ENCODE assay signal across 8 cellular contexts in genomic region chrX:54358424-54359211, GRCh38. TPM values are rescaled to one million over a fixed set of nuclear protein-coding genes. Genes with fewer than 3 reads are reported as not detected.
A peak's percentile ranks its signal among the peaks of the same experiment; 100 is the strongest.
DNase-seq lines count a peak whose midpoint lies in the region; TF ChIP-seq lines count a peak whose summit lies in the region.

No MANE protein-coding gene starts in this region.

- H3K23ac ChIP-seq in H9 (ENCODE audit: insufficient read length, low read depth, low read length): no peak overlapping the region

- H3K27ac Mint-ChIP-seq in H9 (peak overlapping the region; percentile 99 to 100 (median 99)), neural progenitor cell (peak overlapping the region; percentile 100)

- H4K91ac ChIP-seq in H9 (ENCODE audit: insufficient read length, low read depth, low read length): no peak overlapping the region

- no peak overlapping the region for H2BK15ac ChIP-seq in H9 (ENCODE audit: low read depth, low read length)

- H3K4me2 ChIP-seq in H9 (ENCODE audit: insufficient read depth, insufficient read length, low read length) (peak overlapping the region; percentile 46), neural progenitor cell (peak overlapping the region; percentile 70)

- H3K56ac ChIP-seq in H9 (ENCODE audit: insufficient read length, low read depth, low read length): no peak overlapping the region

- no peak overlapping the region for H3T11ph ChIP-seq in H9 (ENCODE audit: low read length)

- H3K4me1 ChIP-seq in H9 (ENCODE audit: insufficient read depth, low read length): no peaks in the 10 kb centered on the region
- peaks cover 10% of the 10 kb centered on the region for H3K4me1 ChIP-seq in neural progenitor cell
- H3K4me1 ChIP-seq in thymus (ENCODE audit: control insufficient read depth, insufficient read depth, low read length): no peaks in the 10 kb centered on the region

- no peak overlapping the region for H3K4ac ChIP-seq in H9 (ENCODE audit: low read depth, low read length)

- peaks cover 0 to 4% (median 3%) of the 10 kb centered on the region in 3 experiments; a peak in 4 of 7 replicates for H3K36me3 Mint-ChIP-seq in H9 (ENCODE audit: insufficient read depth in 1 of 3, low read depth in 3 of 3)
- H3K36me3 Mint-ChIP-seq in neural progenitor cell: peaks cover 2% of the 10 kb centered on the region

- peaks cover 20% of the 10 kb centered on the region for H3F3A ChIP-seq in neural progenitor cell (ENCODE audit: low read depth)

- H3K18ac ChIP-seq in H9 (ENCODE audit: insufficient read length, low read depth, low read length): peak overlapping the region; percentile 91

- peak overlapping the region; percentile 62 for H3K9ac ChIP-seq in H9 (ENCODE audit: extremely low read depth, insufficient read length, low read length)
- no peak overlapping the region for H3K9ac ChIP-seq in neural progenitor cell

- no peak overlapping the region for H2BK20ac ChIP-seq in H9 (ENCODE audit: low read depth, low read length, poor library complexity, severe bottlenecking)

- H4K20me1 ChIP-seq in H9 (ENCODE audit: control insufficient read depth, insufficient read depth, insufficient read length) (no peaks in the 10 kb centered on the region), neural progenitor cell (ENCODE audit: low read depth) (peaks cover 21% of the 10 kb centered on the region)

- H2BK12ac ChIP-seq in H9 (ENCODE audit: insufficient read length, low read depth, low read length): no peak overlapping the region

- peak overlapping the region; percentile 92 for H3K14ac ChIP-seq in H9 (ENCODE audit: insufficient read depth, low read length)

- TF ChIP-seq CTCF in 22Rv1 (IDR thresholded peaks at IDR 0.05) (no peak), H9 (conservative IDR thresholded peaks at IDR 0.05) (no peak), foreskin fibroblast (IDR thresholded peaks at IDR 0.05; ENCODE audit: low read depth, low read length) (no peak), neural progenitor cell (IDR thresholded peaks at IDR 0.05) (no peak)

- H3K27me3 Mint-ChIP-seq in H9 (ENCODE audit: low read depth): peaks cover 3% of the 10 kb centered on the region; the same call in 1 of the 2 replicates
- peaks cover 3% of the 10 kb centered on the region for H3K27me3 Mint-ChIP-seq in neural progenitor cell (ENCODE audit: insufficient read depth, low read depth)

- H3K27ac ChIP-seq in 22Rv1 (peak overlapping the region; percentile 47; the same call in 1 of the 2 replicates), H9 (ENCODE audit: insufficient read length, low read depth, low read length) (peak overlapping the region; percentile 61), neural progenitor cell (peak overlapping the region; percentile 98), thymus (ENCODE audit: low read depth) (peak overlapping the region; percentile 5)

- H3K4me3 ChIP-seq in foreskin fibroblast (ENCODE audit: low read depth in 1 of 2, low read length in 2 of 2) (peak overlapping the region; percentile 51 to 61), neural progenitor cell (peak overlapping the region; percentile 80), thymus (ENCODE audit: low read length) (peak overlapping the region; percentile 39)

- no peaks in the 10 kb centered on the region for H3K36me3 ChIP-seq in neural progenitor cell
- H3K36me3 ChIP-seq in thymus (ENCODE audit: control insufficient read depth, insufficient read depth): no peaks in the 10 kb centered on the region

- H3K27me3 ChIP-seq in H9 (ENCODE audit: insufficient read depth, low read length): no peaks in the 10 kb centered on the region
- H3K27me3 ChIP-seq in neural progenitor cell: no peaks in the 10 kb centered on the region
- no peaks in the 10 kb centered on the region for H3K27me3 ChIP-seq in thymus (ENCODE audit: control insufficient read depth, insufficient read depth)

- no peak overlapping the region for H4K8ac ChIP-seq in H9 (replicated peaks; ENCODE audit: insufficient read length, low read depth, low read length)

- peaks cover 2% of the 10 kb centered on the region; the same call in 1 of the 2 replicates for H3K79me2 ChIP-seq in H9 (ENCODE audit: insufficient read depth, low read length)
- H3K79me2 ChIP-seq in neural progenitor cell (ENCODE audit: low read depth): peaks cover 37% of the 10 kb centered on the region

- DNase-seq in H9: peak; percentile 83
- DNase-seq in NCI-H526 (lab: John Stamatoyannopoulos, UW): peak; percentile 81 to 88
- peak; percentile 42 for DNase-seq in activated naive CD4-positive, alpha-beta T cell treated with Interleukin-2 at 50 U/mL for 16 hours
- peak; percentile 16 to 52 for DNase-seq in foreskin fibroblast
- peak; percentile 96 for DNase-seq in neural progenitor cell (ENCODE audit: low spot score)
- no peak for DNase-seq in NOMO-1 treated with DMSO at 0.1 percent for 48 hours (lab: John Stamatoyannopoulos, UW; ENCODE audit: unreplicated experiment)

- H2AFZ ChIP-seq in H9 (ENCODE audit: low read length) (no peak overlapping the region), neural progenitor cell (replicated peaks) (no peak overlapping the region)

- no CpG with 5 or more reads among the region's 54 CpGs for WGBS in H9 (ENCODE audit: extremely low coverage, insufficient read length, low lambda C conversion rate)
- WGBS in thymus: 5% methylated on average over 54 of the region's 54 CpGs

- no peaks in the 10 kb centered on the region for H3K79me1 ChIP-seq in H9 (ENCODE audit: insufficient read depth, low read depth, low read length, poor library complexity, severe bottlenecking)

- H3K4me3 Mint-ChIP-seq in H9: peak overlapping the region; percentile 87 to 95
- H3K4me3 Mint-ChIP-seq in neural progenitor cell: peak overlapping the region; percentile 88

- peak overlapping the region; percentile 21 for H4K5ac ChIP-seq in H9 (ENCODE audit: insufficient read length, low read depth, low read length)

- H3K9me3 Mint-ChIP-seq in H9: peaks cover 62 to 64% of the 10 kb centered on the region in 2 experiments
- H3K9me3 Mint-ChIP-seq in neural progenitor cell: peaks cover 16% of the 10 kb centered on the region

- H3K9me3 ChIP-seq in H9 (ENCODE audit: control insufficient read depth, low read depth, low read length) (peaks cover 25% of the 10 kb centered on the region), neural progenitor cell (ENCODE audit: low read depth) (no peaks in the 10 kb centered on the region), thymus (ENCODE audit: control insufficient read depth) (peaks cover 1% of the 10 kb centered on the region)

- no peak overlapping the region for H2BK120ac ChIP-seq in H9 (ENCODE audit: low read depth, low read length, poor library complexity, severe bottlenecking)

- peaks cover 6% of the 10 kb centered on the region for H3K23me2 ChIP-seq in H9 (ENCODE audit: insufficient read length, low read depth, low read length, poor library complexity, severe bottlenecking)

- H2BK5ac ChIP-seq in H9 (ENCODE audit: insufficient read length, low read length): no peak overlapping the region

- H2AK5ac ChIP-seq in H9 (ENCODE audit: insufficient read length, low read length): no peak overlapping the region

- peaks cover 15 to 28% of the 10 kb centered on the region in 2 experiments for H3K4me1 Mint-ChIP-seq in H9
- peaks cover 18% of the 10 kb centered on the region for H3K4me1 Mint-ChIP-seq in neural progenitor cell

RNA-seq across cellular contexts. Expression of gene WNK3, which starts 0.8 kb away (rescaled TPM):
- total RNA-seq in H9 (2021) (21.0 and 22.8 TPM in 2 replicates), neural progenitor cell (ENCODE audit: low replicate concordance) (36.1 and 50.2 TPM in 2 replicates)
- polyA plus RNA-seq in thymus: 0.30 TPM

Comparison
In these comparisons a context has a peak if more than half of its experiments do, and no peak if none do; other contexts are left out.
1. H3K27ac ChIP-seq: peak in every context shown above with its lines; median percentile 98 in neural progenitor cell; 61 in H9; 47 in 22Rv1; 5 in thymus.